15 cellular contexts compared by ENCODE assay signal in the genomic region with DNA sequence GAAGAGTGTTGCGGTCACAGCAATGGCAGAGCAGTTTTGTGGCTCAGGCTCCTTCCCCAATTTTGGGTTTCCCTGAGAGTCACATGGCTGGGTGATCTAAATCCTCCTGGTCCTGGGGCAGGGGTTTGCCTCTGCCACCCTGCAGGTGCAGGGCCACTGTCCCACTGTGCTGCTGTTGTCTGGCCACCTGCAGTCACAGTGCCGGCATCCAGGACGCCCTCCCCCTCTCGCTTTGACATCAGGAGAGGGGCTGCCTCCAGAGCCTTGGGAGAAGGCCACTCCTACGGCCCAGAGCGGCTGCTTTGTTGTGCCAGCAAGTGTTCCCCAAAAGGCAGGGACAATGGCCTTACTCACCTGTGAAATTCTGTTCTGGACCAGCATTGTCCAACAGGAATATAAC.
A peak's percentile ranks its signal among the peaks of the same experiment; 100 is the strongest.
DNase-seq lines count a peak whose midpoint lies in the region; ATAC-seq and TF ChIP-seq lines count a peak whose summit lies in the region.
"Had no signal": no experiment of that assay in that cellular context is flagged by ENCODE, and none has a peak within 500 bp of the region (broad histone marks: within the 10 kb centered on the region; RNA-seq: fewer than 3 reads in every experiment).

No MANE protein-coding gene starts in this region.

- peak; percentile 9 for DNase-seq in GM23338 (ENCODE audit: low spot score)
- DNase-seq in MV-4-11 (lab: John Stamatoyannopoulos, UW), result peak; percentile 82
- peak; percentile 70 for DNase-seq in esophagus muscularis mucosa (ENCODE audit: extremely low spot score)
- peak; percentile 59 for DNase-seq in neural progenitor cell (ENCODE audit: low spot score)
- no peak for DNase-seq in NCI-H82 (lab: John Stamatoyannopoulos, UW)
- DNase-seq in NCI-H1694 treated with DMSO at 0.1 percent for 48 hours (lab: John Stamatoyannopoulos, UW), result no peak
- DNase-seq: ACHN; CD4-positive, CD25-positive, alpha-beta regulatory T cell; DMS 273 treated with DMSO at 0.1 percent for 48 hours; GM23248; HCEC 1CT; HFFc6 had no signal

- H3K27me3 Mint-ChIP-seq in GM23338 (ENCODE audit: insufficient read depth, low read depth, poor library complexity) (peaks cover 3% of the 10 kb centered on the region), neural progenitor cell (ENCODE audit: insufficient read depth, low read depth) (no peaks in the 10 kb centered on the region)
- peaks cover 25% of the 10 kb centered on the region for H3K27me3 Mint-ChIP-seq in activated T-helper 17 cell treated with anti-CD3 and anti-CD28 coated beads, Interleukin-2, amount 50 U/mL, for 72 hours

- H3K79me2 ChIP-seq in GM23338 (replicated peaks; ENCODE audit: insufficient read depth) (no peaks in the 10 kb centered on the region), neural progenitor cell (ENCODE audit: low read depth) (no peaks in the 10 kb centered on the region)

- H3K4me1 Mint-ChIP-seq in GM23338, result peaks cover 18% of the 10 kb centered on the region
- H3K4me1 Mint-ChIP-seq in neural progenitor cell, result peaks cover 20% of the 10 kb centered on the region
- H3K4me1 Mint-ChIP-seq in activated T-helper 17 cell treated with anti-CD3 and anti-CD28 coated beads, Interleukin-2, amount 50 U/mL, for 72 hours, result no peaks in the 10 kb centered on the region

- H3K27me3 ChIP-seq in GM23338 (ENCODE audit: insufficient read depth) (no peaks in the 10 kb centered on the region), esophagus muscularis mucosa (peaks cover 0 to 5% (median 0%) of the 10 kb centered on the region in 4 donors), neural progenitor cell (no peaks in the 10 kb centered on the region)

- TF ChIP-seq CTCF in GM23338 (conservative IDR thresholded peaks at IDR 0.05; ENCODE audit: low read depth in 2 of 2) (no peak), esophagus muscularis mucosa (IDR thresholded peaks at IDR 0.05) (no peak), neural progenitor cell (IDR thresholded peaks at IDR 0.05) (no peak)

- no peak for TF ChIP-seq POLR2A in esophagus muscularis mucosa (IDR thresholded peaks at IDR 0.05; ENCODE audit: low read depth)

- no peak for TF ChIP-seq EP300 in esophagus muscularis mucosa (IDR thresholded peaks at IDR 0.05)

- H3K4me1 ChIP-seq in GM23338 (ENCODE audit: insufficient read depth), result 0 out of 2 replicates have a peak, but pooled peaks cover 5% of the 10 kb centered on the region
- peaks cover 0 to 6% (median 0%) of the 10 kb centered on the region in 4 donors for H3K4me1 ChIP-seq in esophagus muscularis mucosa
- peaks cover 27% of the 10 kb centered on the region for H3K4me1 ChIP-seq in neural progenitor cell

- no peak overlapping the region for H3K27ac ChIP-seq in GM23338 (ENCODE audit: low read depth)
- H3K27ac ChIP-seq in esophagus muscularis mucosa (replicated peaks in 1 of 4), result no peak overlapping the region
- no peak overlapping the region for H3K27ac ChIP-seq in neural progenitor cell
- H3K27ac ChIP-seq: BLaER1 treated with 17β-estradiol and CSF1 and Interleukin-3, amounts not matched to agents 10 nM and 100 nM; GM23248 had no signal

- H2AFZ ChIP-seq in GM23338, result no peak overlapping the region
- no peak overlapping the region for H2AFZ ChIP-seq in neural progenitor cell (replicated peaks)
- H2AFZ ChIP-seq: GM23248 had no signal

- H3K4me3 Mint-ChIP-seq in GM23338 (no peak overlapping the region), neural progenitor cell (no peak overlapping the region)
- no peak overlapping the region for H3K4me3 Mint-ChIP-seq in activated T-helper 17 cell treated with anti-CD3 and anti-CD28 coated beads, Interleukin-2, amount 50 U/mL, for 72 hours
- H3K4me3 Mint-ChIP-seq: CD4-positive, CD25-positive, alpha-beta regulatory T cell; HFFc6 had no signal

- ATAC-seq in GM23338, result peak; percentile 39
- no peak for ATAC-seq in activated T-helper 17 cell treated with anti-CD3 and anti-CD28 coated beads, Interleukin-2, amount 50 U/mL, for 72 hours (replicated peaks)
- ATAC-seq: GM12878 had no signal

- H3K4me3 ChIP-seq in GM23338, result no peak overlapping the region
- H3K4me3 ChIP-seq in esophagus muscularis mucosa, result no peak overlapping the region
- H3K4me3 ChIP-seq in neural progenitor cell, result no peak overlapping the region
- H3K4me3 ChIP-seq: BLaER1 treated with 17β-estradiol and CSF1 and Interleukin-3, amounts not matched to agents 10 nM and 100 nM; GM12878; GM23248 had no signal

- 75% methylated on average over 6 of the region's 6 CpGs for WGBS in esophagus muscularis mucosa

- no peak overlapping the region for H3K27ac Mint-ChIP-seq in GM23338
- H3K27ac Mint-ChIP-seq in neural progenitor cell, result no peak overlapping the region
- no peak overlapping the region for H3K27ac Mint-ChIP-seq in activated T-helper 17 cell treated with anti-CD3 and anti-CD28 coated beads, Interleukin-2, amount 50 U/mL, for 72 hours
- H3K27ac Mint-ChIP-seq: CD4-positive, CD25-positive, alpha-beta regulatory T cell; HFFc6 had no signal

- no peaks in the 10 kb centered on the region for H3F3A ChIP-seq in GM23338 (replicated peaks; ENCODE audit: low read depth)
- no peaks in the 10 kb centered on the region for H3F3A ChIP-seq in neural progenitor cell (ENCODE audit: low read depth)

- intact Hi-C loops in esophagus muscularis mucosa (cut with DNase I), result no loop called here

- H3K36me3 Mint-ChIP-seq in GM23338 (ENCODE audit: low read depth), result no peaks in the 10 kb centered on the region
- no peaks in the 10 kb centered on the region for H3K36me3 Mint-ChIP-seq in neural progenitor cell
- no peaks in the 10 kb centered on the region for H3K36me3 Mint-ChIP-seq in activated T-helper 17 cell treated with anti-CD3 and anti-CD28 coated beads, Interleukin-2, amount 50 U/mL, for 72 hours (ENCODE audit: low read depth)
- H3K36me3 Mint-ChIP-seq: CD4-positive, CD25-positive, alpha-beta regulatory T cell had no signal

- H4K20me1 ChIP-seq in GM23338 (replicated peaks; ENCODE audit: insufficient read depth), result no peaks in the 10 kb centered on the region
- no peaks in the 10 kb centered on the region for H4K20me1 ChIP-seq in neural progenitor cell (ENCODE audit: low read depth)
- H4K20me1 ChIP-seq: BLaER1 treated with 17β-estradiol and CSF1 and Interleukin-3, amounts not matched to agents 10 nM and 100 nM had no signal

- no peak overlapping the region for H3K9ac ChIP-seq in neural progenitor cell
- H3K9ac ChIP-seq: BLaER1 treated with 17β-estradiol and CSF1 and Interleukin-3, amounts not matched to agents 10 nM and 100 nM; GM23248 had no signal

- H3K4me2 ChIP-seq in GM23338, result no peak overlapping the region
- peak overlapping the region; percentile 52 for H3K4me2 ChIP-seq in neural progenitor cell
- H3K4me2 ChIP-seq: BLaER1 treated with 17β-estradiol and CSF1 and Interleukin-3, amounts not matched to agents 10 nM and 100 nM had no signal

- H3K36me3 ChIP-seq in GM23338 (ENCODE audit: insufficient read depth) (no peaks in the 10 kb centered on the region), esophagus muscularis mucosa (no peaks in the 10 kb centered on the region), neural progenitor cell (no peaks in the 10 kb centered on the region)
- H3K36me3 ChIP-seq: BLaER1 treated with 17β-estradiol and CSF1 and Interleukin-3, amounts not matched to agents 10 nM and 100 nM had no signal

- H3K9me3 ChIP-seq in esophagus muscularis mucosa (no peaks in the 10 kb centered on the region), neural progenitor cell (ENCODE audit: low read depth) (no peaks in the 10 kb centered on the region)

- H3K9me3 Mint-ChIP-seq in GM23338 (no peaks in the 10 kb centered on the region), neural progenitor cell (peaks cover 8% of the 10 kb centered on the region)
- no peaks in the 10 kb centered on the region for H3K9me3 Mint-ChIP-seq in activated T-helper 17 cell treated with anti-CD3 and anti-CD28 coated beads, Interleukin-2, amount 50 U/mL, for 72 hours

- H3K9me2 ChIP-seq in GM23338 (ENCODE audit: insufficient read depth), result no peaks in the 10 kb centered on the region

TF ChIP-seq in GM23338, 12 proteins besides CTCF, POLR2A, EP300 and RAD21 (continues in another document):
- TF ChIP-seq POLR2AphosphoS5 (IDR thresholded peaks at IDR 0.05; ENCODE audit: low read depth) (no peak), CREB1 (CRISPR knock-in tag; IDR thresholded peaks at IDR 0.05; ENCODE audit: low read depth) (no peak), ZNF331 (CRISPR knock-in tag; IDR thresholded peaks at IDR 0.05; ENCODE audit: low read depth) (no peak), EZH2phosphoT487 (IDR thresholded peaks at IDR 0.05; ENCODE audit: unreplicated experiment) (no peak), NANOG (IDR thresholded peaks at IDR 0.05; ENCODE audit: borderline replicate concordance) (no peak), JUNB (IDR thresholded peaks at IDR 0.05; ENCODE audit: unreplicated experiment) (no peak), STAT1 (IDR thresholded peaks at IDR 0.05; ENCODE audit: unreplicated experiment) (no peak)
- TF ChIP-seq, protein P1, sequence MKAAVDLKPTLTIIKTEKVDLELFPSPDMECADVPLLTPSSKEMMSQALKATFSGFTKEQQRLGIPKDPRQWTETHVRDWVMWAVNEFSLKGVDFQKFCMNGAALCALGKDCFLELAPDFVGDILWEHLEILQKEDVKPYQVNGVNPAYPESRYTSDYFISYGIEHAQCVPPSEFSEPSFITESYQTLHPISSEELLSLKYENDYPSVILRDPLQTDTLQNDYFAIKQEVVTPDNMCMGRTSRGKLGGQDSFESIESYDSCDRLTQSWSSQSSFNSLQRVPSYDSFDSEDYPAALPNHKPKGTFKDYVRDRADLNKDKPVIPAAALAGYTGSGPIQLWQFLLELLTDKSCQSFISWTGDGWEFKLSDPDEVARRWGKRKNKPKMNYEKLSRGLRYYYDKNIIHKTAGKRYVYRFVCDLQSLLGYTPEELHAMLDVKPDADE (IDR thresholded peaks at IDR 0.05), result no peak

Comparison
In these comparisons a context has a peak if more than half of its experiments do, and no peak if none do; other contexts are left out.
1. DNase-seq: peak in GM23338 (single experiment), MV-4-11 (single experiment), esophagus muscularis mucosa (single experiment) and neural progenitor cell (single experiment); none in NCI-H82 (single experiment) and NCI-H1694 treated with DMSO at 0.1 percent for 48 hours (single experiment).